ENCODE assay signal across 18 cellular contexts in the genomic region with DNA sequence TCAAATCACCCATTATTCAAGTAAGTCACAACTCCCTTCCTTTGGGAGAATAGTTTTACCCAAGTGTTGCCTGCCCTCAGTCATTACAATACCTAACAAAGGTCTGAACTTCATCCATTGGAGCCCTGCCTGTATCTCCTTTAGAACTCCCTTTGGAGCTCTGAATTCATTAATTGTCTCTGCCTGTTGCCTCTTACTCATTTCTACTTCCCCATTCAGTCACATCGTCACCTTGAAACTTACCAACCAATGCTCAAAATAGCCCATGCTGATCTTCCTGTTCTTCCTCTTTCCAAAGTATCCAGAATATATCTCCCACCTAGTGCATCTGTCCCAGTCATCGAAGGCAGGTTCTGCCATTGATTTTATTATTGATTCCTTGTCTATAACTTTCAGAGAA.
A peak's percentile ranks its signal among the peaks of the same experiment; 100 is the strongest.
DNase-seq lines count a peak whose midpoint lies in the region; ATAC-seq and TF ChIP-seq lines count a peak whose summit lies in the region.
"Had no signal": no experiment of that assay in that cellular context is flagged by ENCODE, and none has a peak within 500 bp of the region (broad histone marks: within the 10 kb centered on the region; RNA-seq: fewer than 3 reads in every experiment).

No MANE protein-coding gene starts in this region.

- H3K9me3 ChIP-seq in PC-9 (ENCODE audit: insufficient read depth, low read depth), result peaks cover 21% of the 10 kb centered on the region
- no peaks in the 10 kb centered on the region for H3K9me3 ChIP-seq in trophoblast cell (ENCODE audit: insufficient read depth, low read depth, low read length)
- H3K9me3 ChIP-seq: SJCRH30, thoracic aorta had no signal

- ATAC-seq in GM18870 (IDR thresholded peaks at IDR 0.05; ENCODE audit: unreplicated experiment), result peak; percentile 30
- peak; percentile 34 for ATAC-seq in HG03159 (IDR thresholded peaks at IDR 0.05; ENCODE audit: unreplicated experiment)
- ATAC-seq: activated CD4-positive, CD25-positive, alpha-beta regulatory T cell treated with anti-CD3 and anti-CD28 coated beads, Interleukin-2, amount 50 U/mL, for 24 hours; HCT116; stimulated activated effector memory CD8-positive, alpha-beta T cell treated with anti-CD3 and anti-CD28 coated beads, Interleukin-12 subunit alpha, Interleukin-12 subunit beta, amount 100 ng/mL, for 72 hours had no signal

- H3K79me1 ChIP-seq in trophoblast cell (ENCODE audit: low read length), result peaks cover 10% of the 10 kb centered on the region

- no TSS peak for BruUV-seq in PC-9 (replicated peaks; lab: Mats Ljungman, UMichigan)

- H2BK12ac ChIP-seq in trophoblast cell (ENCODE audit: low read length), result peak overlapping the region; percentile 79

- no peaks in the 10 kb centered on the region for H3K27me3 ChIP-seq in PC-9 (ENCODE audit: insufficient read depth, low read depth)
- H3K27me3 ChIP-seq in trophoblast cell (ENCODE audit: insufficient read depth, low read length), result no peaks in the 10 kb centered on the region
- H3K27me3 ChIP-seq: SJCRH30 had no signal

- DNase-seq in PC-9 (no peak), trophoblast cell (peak in 1 of 2 donors; percentile 12), activated gamma-delta T cell (lab: John Stamatoyannopoulos, UW) (no peak), activated gamma-delta T cell treated with Interleukin-2 at 50 U/mL for 16 hours (no peak), GOT3 (lab: John Stamatoyannopoulos, UW) (no peak), NCI-H2196 treated with DMSO at 0.1 percent for 48 hours (lab: John Stamatoyannopoulos, UW; ENCODE audit: unreplicated experiment) (no peak)
- DNase-seq: erythroblast; GF-D8; NK-92 treated with Interleukin-12 subunit alpha and Interleukin-12 subunit beta, amount 100 ng/mL, for 24 hours; retina; SJCRH30; stimulated activated CD4-positive, alpha-beta T cell treated with anti-CD3 and anti-CD28 coated beads, Interleukin-12 subunit alpha, Interleukin-12 subunit beta, amount 100 ng/mL, for 4 hours had no signal

- WGBS in trophoblast cell (ENCODE audit: extremely low coverage, insufficient coverage, insufficient read length), result no CpG with 5 or more reads among the region's 2 CpGs

- peak overlapping the region; percentile 6 for H4K91ac ChIP-seq in trophoblast cell (ENCODE audit: low read depth, low read length)

- peak overlapping the region; percentile 10 for H4K8ac ChIP-seq in trophoblast cell (ENCODE audit: low read depth, low read length)

- H3K79me2 ChIP-seq in PC-9 (ENCODE audit: low read depth) (no peaks in the 10 kb centered on the region), trophoblast cell (ENCODE audit: control insufficient read depth, insufficient read depth, low read length, poor library complexity) (no peaks in the 10 kb centered on the region)

- no peaks in the 10 kb centered on the region for H3K9me2 ChIP-seq in PC-9 (ENCODE audit: insufficient read depth)

- POLR2A ChIA-PET in PC-9 (lab: Charles Lee; ENCODE audit: unreplicated experiment), result no interaction called here

- intact Hi-C loops in PC-9 (cut with micrococcal nuclease; ENCODE audit: unreplicated experiment), result no loop called here

- peak overlapping the region; percentile 66 for H2AK5ac ChIP-seq in trophoblast cell (ENCODE audit: low read length)

- CTCF ChIA-PET in PC-9 (lab: Charles Lee), result no interaction called here

- TF ChIP-seq CTCF in PC-9 (conservative IDR thresholded peaks at IDR 0.05), result no peak

- peaks cover 35% of the 10 kb centered on the region for H3F3A ChIP-seq in PC-9 (ENCODE audit: insufficient read depth, low read depth)

- H3K4me3 ChIP-seq in PC-9, result no peak overlapping the region
- no peak overlapping the region for H3K4me3 ChIP-seq in trophoblast cell (ENCODE audit: low read depth, low read length)
- H3K4me3 ChIP-seq: SJCRH30, thoracic aorta had no signal

- no peak overlapping the region for H3K18ac ChIP-seq in trophoblast cell (ENCODE audit: low read length)

- H3K27ac ChIP-seq in PC-9 (peak overlapping the region; percentile 90; the same call in 1 of the 2 replicates), trophoblast cell (ENCODE audit: low read depth, low read length) (no peak overlapping the region)
- H3K27ac ChIP-seq: SJCRH30, thoracic aorta had no signal

- peak overlapping the region; percentile 56 for H2BK5ac ChIP-seq in trophoblast cell (ENCODE audit: low read depth, low read length, poor library complexity)

- no peak overlapping the region for H3K4ac ChIP-seq in trophoblast cell (ENCODE audit: low read depth, low read length)

- no peaks in the 10 kb centered on the region for H4K20me1 ChIP-seq in PC-9 (ENCODE audit: insufficient read depth)

- no peak overlapping the region for H4K12ac ChIP-seq in trophoblast cell (ENCODE audit: low read depth, low read length)

- H3K4me2 ChIP-seq in PC-9, result no peak overlapping the region
- no peak overlapping the region for H3K4me2 ChIP-seq in trophoblast cell (ENCODE audit: low read length)

- H2AFZ ChIP-seq in PC-9, result no peak overlapping the region
- H2AFZ ChIP-seq in trophoblast cell (ENCODE audit: insufficient read depth, low read length, poor library complexity), result no peak overlapping the region

- H3K23ac ChIP-seq in trophoblast cell (ENCODE audit: low read length), result no peak overlapping the region

- H3K36me3 ChIP-seq in PC-9 (ENCODE audit: low read depth), result peaks cover 20% of the 10 kb centered on the region; the same call in 1 of the 2 replicates
- no peaks in the 10 kb centered on the region for H3K36me3 ChIP-seq in trophoblast cell (ENCODE audit: control insufficient read depth in 1 of 2, insufficient read depth in 2 of 2, low read length in 2 of 2)
- H3K36me3 ChIP-seq: SJCRH30, thoracic aorta had no signal

- peak overlapping the region; percentile 51 for H3K14ac ChIP-seq in trophoblast cell (ENCODE audit: low read length)

- H3K9ac ChIP-seq in trophoblast cell (ENCODE audit: low read length), result no peak overlapping the region

- peaks cover 64% of the 10 kb centered on the region for H3K4me1 ChIP-seq in PC-9 (replicated peaks; ENCODE audit: insufficient read depth)
- peaks cover 0 to 3% of the 10 kb centered on the region in 2 experiments for H3K4me1 ChIP-seq in trophoblast cell (ENCODE audit: control insufficient read depth in 1 of 2, insufficient read depth in 2 of 2, low read length in 2 of 2)

- peak overlapping the region; percentile 20 for H2BK120ac ChIP-seq in trophoblast cell (ENCODE audit: insufficient read depth, low read length, poor library complexity)
